ENCODE assay signal across 8 cellular contexts in the genomic region with DNA sequence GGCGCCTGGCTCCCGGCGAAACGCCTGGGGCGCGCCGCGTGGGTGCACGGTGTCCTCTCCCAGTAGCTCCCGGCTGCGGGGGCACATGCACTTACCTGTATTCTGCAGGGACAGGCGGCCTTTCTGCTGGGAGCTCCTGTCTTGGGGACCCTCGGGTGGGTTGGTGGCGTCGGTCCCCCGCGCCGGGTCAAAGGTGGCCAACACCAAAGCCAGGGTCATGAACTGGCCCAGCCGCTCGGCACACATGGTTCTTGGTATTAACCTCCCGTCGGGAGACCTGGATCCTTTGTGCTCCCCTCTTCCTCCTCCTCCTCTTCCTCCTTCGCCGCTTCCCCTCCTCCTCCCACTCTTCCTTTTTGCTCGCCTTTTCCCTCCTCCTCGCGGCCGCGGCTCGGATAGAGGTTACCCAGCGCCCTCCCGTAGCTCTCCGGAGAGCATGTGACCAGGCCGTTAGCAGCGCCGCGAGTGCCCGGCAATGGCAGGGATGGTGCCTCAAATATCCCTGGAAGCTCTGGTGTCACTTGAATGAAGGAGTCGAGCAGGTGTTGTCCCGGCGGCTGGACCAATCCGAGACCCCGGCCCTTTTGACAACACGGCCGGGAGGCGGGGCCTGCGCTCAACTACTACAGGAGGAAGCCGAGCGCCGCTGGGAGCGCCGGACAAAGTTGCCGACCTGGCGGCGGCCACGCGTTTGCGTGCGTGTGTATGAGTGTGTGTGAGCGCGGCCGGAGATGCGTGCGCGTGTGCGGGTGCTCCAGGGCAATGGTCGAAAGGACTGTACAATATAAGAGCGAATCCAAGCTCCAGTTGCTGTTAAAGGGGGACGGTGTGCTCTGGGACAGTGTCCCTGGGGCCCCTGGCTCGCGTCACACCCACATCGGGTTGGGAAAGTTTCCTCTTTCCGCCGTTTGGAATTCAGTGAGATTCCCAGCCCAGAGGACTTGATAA. TPM values are rescaled to one million over a fixed set of nuclear protein-coding genes. Genes with fewer than 3 reads are reported as not detected.
DNase-seq lines count a peak whose midpoint lies in the region; ATAC-seq and TF ChIP-seq lines count a peak whose summit lies in the region.

A gene with protein sequence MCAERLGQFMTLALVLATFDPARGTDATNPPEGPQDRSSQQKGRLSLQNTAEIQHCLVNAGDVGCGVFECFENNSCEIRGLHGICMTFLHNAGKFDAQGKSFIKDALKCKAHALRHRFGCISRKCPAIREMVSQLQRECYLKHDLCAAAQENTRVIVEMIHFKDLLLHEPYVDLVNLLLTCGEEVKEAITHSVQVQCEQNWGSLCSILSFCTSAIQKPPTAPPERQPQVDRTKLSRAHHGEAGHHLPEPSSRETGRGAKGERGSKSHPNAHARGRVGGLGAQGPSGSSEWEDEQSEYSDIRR (minus strand): TSS at position 467 of the 948 bp plus-strand sequence. CDS start 221 bp downstream, at position 246.

- H3K27me3 ChIP-seq in fibroblast of lung (ENCODE audit: control insufficient read depth, insufficient read depth, low read length), result no peaks in the 10 kb centered on the region
- H3K27me3 ChIP-seq in naive thymus-derived CD4-positive, alpha-beta T cell (ENCODE audit: control insufficient read depth in 2 of 2, insufficient read depth in 2 of 2, low read length in 2 of 2), result peaks cover 0 to 11% of the 10 kb centered on the region in 2 donors
- peaks cover 63% of the 10 kb centered on the region for H3K27me3 ChIP-seq in upper lobe of right lung

- intact Hi-C loops in naive thymus-derived CD4-positive, alpha-beta T cell (cut with micrococcal nuclease), result loop anchor here in 1 of 2 donors (1.0 to 10.0 kb wide), 4 partner anchors 288 to 1943 kb away; a partner anchor contains a TSS
- intact Hi-C loops in upper lobe of right lung (cut with DNase I), result no loop called here

- H3K27ac Mint-ChIP-seq in WTC11, result peak within 1 kb of the TSS; percentile 98
- peak within 1 kb of the TSS in 1 of 9 donors; percentile 94 for H3K27ac Mint-ChIP-seq in naive thymus-derived CD4-positive, alpha-beta T cell

- H3K27ac ChIP-seq in fibroblast of lung (ENCODE audit: insufficient read depth, low read length) (peak within 1 kb of the TSS; percentile 82), upper lobe of right lung (no peak within 1 kb of the TSS)
- H3K27ac ChIP-seq in naive thymus-derived CD4-positive, alpha-beta T cell (ENCODE audit: low read depth, low read length), result no peak within 1 kb of the TSS

- H3K4me1 Mint-ChIP-seq in WTC11, result peaks cover 56% of the 10 kb centered on the region
- peaks cover 10 to 64% (median 40%) of the 10 kb centered on the region in 7 donors for H3K4me1 Mint-ChIP-seq in naive thymus-derived CD4-positive, alpha-beta T cell

- TF ChIP-seq CTCF in WTC11 (IDR thresholded peaks at IDR 0.05) (no peak), fibroblast of lung (conservative IDR thresholded peaks at IDR 0.05 in 1 of 2, IDR thresholded peaks at IDR 0.05 in 1 of 2; ENCODE audit: low read depth in 1 of 2, low read length in 2 of 2) (no peak), upper lobe of right lung (IDR thresholded peaks at IDR 0.05) (no peak)

- peak within 1 kb of the TSS; percentile 94 for H3K4me2 ChIP-seq in fibroblast of lung (ENCODE audit: extremely low read depth, insufficient read depth, low read length)

- POLR2A ChIA-PET in WTC11 (lab: Charles Lee), result interaction anchor here (0.8 to 5.3 kb wide), 9 partner anchors 9 to 345 kb away, joined by 3 to 79 read pairs (median 8); a partner anchor contains a TSS
- POLR2A ChIA-PET in naive thymus-derived CD4-positive, alpha-beta T cell (lab: Charles Lee), result no interaction called here

- peak; percentile 22 to 62 for DNase-seq in NCI-H2081 (lab: John Stamatoyannopoulos, UW)
- DNase-seq in NCI-H2081 treated with DMSO at 0.1 percent for 48 hours (lab: John Stamatoyannopoulos, UW), result no peak
- peak; percentile 81 for DNase-seq in NCI-H1105 treated with DMSO at 0.1 percent for 48 hours (lab: John Stamatoyannopoulos, UW)
- DNase-seq in WTC11 (ENCODE audit: low spot score), result peak; percentile 97
- peak; percentile 78 to 91 for DNase-seq in fibroblast of lung (ENCODE audit: low read depth in 2 of 2)
- DNase-seq in naive thymus-derived CD4-positive, alpha-beta T cell, result peak in 1 of 9 donors; percentile 79
- DNase-seq in upper lobe of right lung, result no peak

- H3K36me3 ChIP-seq in fibroblast of lung (ENCODE audit: control insufficient read depth, insufficient read depth, low read length) (peaks cover 7% of the 10 kb centered on the region), upper lobe of right lung (no peaks in the 10 kb centered on the region)
- H3K36me3 ChIP-seq in naive thymus-derived CD4-positive, alpha-beta T cell (ENCODE audit: control insufficient read depth in 2 of 3, insufficient read depth in 3 of 3, low read length in 3 of 3), result no peaks in the 10 kb centered on the region

- H3K27me3 Mint-ChIP-seq in WTC11 (ENCODE audit: low read depth), result peaks cover 8% of the 10 kb centered on the region
- H3K27me3 Mint-ChIP-seq in naive thymus-derived CD4-positive, alpha-beta T cell, result peaks cover 5 to 79% (median 73%) of the 10 kb centered on the region in 5 donors

- peaks cover 33% of the 10 kb centered on the region for H3K36me3 Mint-ChIP-seq in WTC11
- peaks cover 0 to 27% (median 0%) of the 10 kb centered on the region in 5 donors for H3K36me3 Mint-ChIP-seq in naive thymus-derived CD4-positive, alpha-beta T cell

- 0 out of 2 replicates have a peak, but pooled peaks cover 3% of the 10 kb centered on the region for H3K9me3 Mint-ChIP-seq in WTC11
- H3K9me3 Mint-ChIP-seq in naive thymus-derived CD4-positive, alpha-beta T cell, result peaks cover 0 to 2% (median 0%) of the 10 kb centered on the region in 11 donors

- no peaks in the 10 kb centered on the region for H4K20me1 ChIP-seq in fibroblast of lung (ENCODE audit: control insufficient read depth, extremely low read depth, insufficient read depth, low read length)

- H3K9me3 ChIP-seq in fibroblast of lung (ENCODE audit: control insufficient read depth, insufficient read depth, low read depth, low read length) (no peaks in the 10 kb centered on the region), upper lobe of right lung (no peaks in the 10 kb centered on the region)
- no peaks in the 10 kb centered on the region for H3K9me3 ChIP-seq in naive thymus-derived CD4-positive, alpha-beta T cell (ENCODE audit: control insufficient read depth in 2 of 3, low read length in 3 of 3)

- peak; percentile 56 for ATAC-seq in HG02588 (IDR thresholded peaks at IDR 0.05; ENCODE audit: unreplicated experiment)
- peak; percentile 82 for ATAC-seq in WTC11
- ATAC-seq in naive thymus-derived CD4-positive, alpha-beta T cell, result no peak
- peak; percentile 13 for ATAC-seq in upper lobe of right lung

- peaks cover 28% of the 10 kb centered on the region for H3K4me1 ChIP-seq in fibroblast of lung (ENCODE audit: control insufficient read depth, extremely low read depth, insufficient read depth, low read length)
- no peaks in the 10 kb centered on the region for H3K4me1 ChIP-seq in naive thymus-derived CD4-positive, alpha-beta T cell (ENCODE audit: control insufficient read depth in 2 of 2, insufficient read depth in 2 of 2, low read length in 2 of 2)
- peaks cover 48% of the 10 kb centered on the region for H3K4me1 ChIP-seq in upper lobe of right lung

- H3K4me3 ChIP-seq in fibroblast of lung (replicated peaks in 1 of 4; ENCODE audit: control extremely low read depth in 1 of 4, insufficient read depth in 1 of 4, low read depth in 3 of 4, low read length in 4 of 4), result peak within 1 kb of the TSS; percentile 49 to 79 (median 64)
- no peak within 1 kb of the TSS for H3K4me3 ChIP-seq in naive thymus-derived CD4-positive, alpha-beta T cell (ENCODE audit: low read length)
- H3K4me3 ChIP-seq in upper lobe of right lung, result peak within 1 kb of the TSS; percentile 46

- peak within 1 kb of the TSS; percentile 62 for H3K9ac ChIP-seq in fibroblast of lung (ENCODE audit: insufficient read depth, low read length)

- H2AFZ ChIP-seq in fibroblast of lung (ENCODE audit: low read length), result peak within 1 kb of the TSS; percentile 43

- peak within 1 kb of the TSS; percentile 96 for H3K4me3 Mint-ChIP-seq in WTC11
- peak within 1 kb of the TSS; percentile 17 to 100 (median 73) for H3K4me3 Mint-ChIP-seq in naive thymus-derived CD4-positive, alpha-beta T cell

- CTCF ChIA-PET in WTC11 (lab: Charles Lee), result interaction anchor here (1.0 to 8.1 kb wide), 5 partner anchors 26 to 317 kb away, joined by 3 to 169 read pairs (median 3); no protein-coding TSS in a partner anchor
- CTCF ChIA-PET in naive thymus-derived CD4-positive, alpha-beta T cell (lab: Charles Lee), result no interaction called here

- H3K79me2 ChIP-seq in fibroblast of lung (ENCODE audit: control insufficient read depth, insufficient read depth, low read length), result peaks cover 36% of the 10 kb centered on the region

TF ChIP-seq in WTC11, 78 proteins besides CTCF, POLR2A, EP300 and RAD21 (continues in another document):
- TF ChIP-seq, protein P1, sequence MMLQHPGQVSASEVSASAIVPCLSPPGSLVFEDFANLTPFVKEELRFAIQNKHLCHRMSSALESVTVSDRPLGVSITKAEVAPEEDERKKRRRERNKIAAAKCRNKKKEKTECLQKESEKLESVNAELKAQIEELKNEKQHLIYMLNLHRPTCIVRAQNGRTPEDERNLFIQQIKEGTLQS (CRISPR knock-in tag; conservative IDR thresholded peaks at IDR 0.05), result no peak
- TF ChIP-seq, protein P2, sequence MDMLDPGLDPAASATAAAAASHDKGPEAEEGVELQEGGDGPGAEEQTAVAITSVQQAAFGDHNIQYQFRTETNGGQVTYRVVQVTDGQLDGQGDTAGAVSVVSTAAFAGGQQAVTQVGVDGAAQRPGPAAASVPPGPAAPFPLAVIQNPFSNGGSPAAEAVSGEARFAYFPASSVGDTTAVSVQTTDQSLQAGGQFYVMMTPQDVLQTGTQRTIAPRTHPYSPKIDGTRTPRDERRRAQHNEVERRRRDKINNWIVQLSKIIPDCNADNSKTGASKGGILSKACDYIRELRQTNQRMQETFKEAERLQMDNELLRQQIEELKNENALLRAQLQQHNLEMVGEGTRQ (CRISPR knock-in tag; IDR thresholded peaks at IDR 0.05), result peak; percentile 87

RNA-seq across cellular contexts. Expression of the gene that starts here (rescaled TPM):
- total RNA-seq in WTC11 (2021) (38.5 to 57.0 TPM (median 38.5 TPM) in 3 replicates), fibroblast of lung (110 and 299 TPM in 2 replicates), upper lobe of right lung (4.9 TPM)
- 93.9 and 112 TPM in 2 replicates for polyA plus RNA-seq in fibroblast of lung
- 107 and 115 TPM in 2 replicates for polyA plus RNA-seq in fibroblast of lung (2012)
- 24.9 and 28.7 TPM in 2 replicates for polyA minus RNA-seq in fibroblast of lung (ENCODE audit: low replicate concordance)
- 10 to 100 TPM in 1 of 5 experiments, not detected in 4; 28.3 TPM for total RNA-seq in naive thymus-derived CD4-positive, alpha-beta T cell
- not detected for polyA plus RNA-seq in naive thymus-derived CD4-positive, alpha-beta T cell

Comparison
In these comparisons a context has a peak if more than half of its experiments do, and no peak if none do; other contexts are left out.
1. RNA of the gene that starts here (polyA plus RNA-seq): 93.9 to 115 TPM in fibroblast of lung; not detected in naive thymus-derived CD4-positive, alpha-beta T cell; every median in the first group is over 10 times any median in the second.
2. DNase-seq: peak in NCI-H2081 (2 of 2), NCI-H1105 treated with DMSO at 0.1 percent for 48 hours (single experiment), WTC11 (single experiment) and fibroblast of lung (2 of 2); none in NCI-H2081 treated with DMSO at 0.1 percent for 48 hours (single experiment) and upper lobe of right lung (single experiment).